Comparison of ENCODE assay signal across 2 cellular contexts in the genomic region with DNA sequence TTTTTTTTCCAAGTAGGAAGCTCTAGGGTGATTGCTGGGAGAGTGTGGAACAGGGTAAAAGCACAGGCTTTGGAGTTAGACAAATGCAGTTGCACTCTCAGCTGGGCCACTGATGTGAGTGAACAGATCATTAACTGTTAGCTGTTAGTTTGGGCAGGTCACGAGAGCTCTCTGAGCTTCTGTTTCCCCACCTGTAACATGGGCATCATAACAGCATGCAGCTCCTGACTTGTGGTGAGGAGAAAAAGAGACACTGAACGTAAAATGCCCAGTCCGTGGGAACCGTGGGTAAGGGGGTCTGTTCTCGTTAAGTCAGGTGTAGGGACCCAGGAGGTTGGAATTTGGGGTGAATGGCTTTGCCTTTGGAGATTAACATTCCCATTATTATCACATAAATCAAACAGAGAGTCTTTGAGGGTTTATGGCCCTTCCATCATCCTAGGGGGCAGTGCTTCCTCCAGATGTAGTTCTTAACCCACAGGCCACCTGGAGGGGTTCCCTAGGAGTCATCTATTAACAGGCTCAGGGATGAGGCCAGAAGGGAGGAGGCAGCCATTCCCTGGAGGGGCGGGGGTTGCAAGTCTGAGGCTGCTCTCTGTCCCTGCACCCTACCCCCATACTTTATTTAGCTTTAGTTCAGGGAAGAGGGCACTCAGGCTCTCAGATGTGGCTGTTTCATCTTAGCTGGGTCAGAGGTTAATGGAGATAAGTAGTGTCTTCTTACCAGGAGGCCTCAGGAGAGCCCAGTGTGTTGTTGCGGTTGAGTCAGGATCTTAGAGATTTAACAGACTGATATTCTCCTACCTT.
TF ChIP-seq lines count a peak whose summit lies in the region.

No MANE protein-coding gene starts in this region.

TF ChIP-seq in SK-N-SH, 30 proteins besides CTCF, POLR2A, EP300 and RAD21 (continued from another document):
- TF ChIP-seq PBX3 (IDR thresholded peaks at IDR 0.05), result no peak
- peak; percentile 34; the same call in 1 of the 2 replicates for TF ChIP-seq TCF12 (IDR thresholded peaks at IDR 0.05)

TF ChIP-seq in SK-N-SH treated with all-trans-retinoic acid at 6 μM for 48 hours, 23 proteins besides CTCF, POLR2A, EP300 and RAD21:
- TF ChIP-seq TSHZ2 (CRISPR knock-in tag; IDR thresholded peaks at IDR 0.05), result no peak
- no peak for TF ChIP-seq TCF4 (CRISPR knock-in tag; IDR thresholded peaks at IDR 0.05; ENCODE audit: borderline replicate concordance)
- no peak for TF ChIP-seq OSR1 (CRISPR knock-in tag; IDR thresholded peaks at IDR 0.05)
- TF ChIP-seq CSRNP3 (CRISPR knock-in tag; IDR thresholded peaks at IDR 0.05), result no peak
- TF ChIP-seq ZNF565 (CRISPR knock-in tag; conservative IDR thresholded peaks at IDR 0.05; ENCODE audit: low read depth), result no peak
- TF ChIP-seq, protein P1, sequence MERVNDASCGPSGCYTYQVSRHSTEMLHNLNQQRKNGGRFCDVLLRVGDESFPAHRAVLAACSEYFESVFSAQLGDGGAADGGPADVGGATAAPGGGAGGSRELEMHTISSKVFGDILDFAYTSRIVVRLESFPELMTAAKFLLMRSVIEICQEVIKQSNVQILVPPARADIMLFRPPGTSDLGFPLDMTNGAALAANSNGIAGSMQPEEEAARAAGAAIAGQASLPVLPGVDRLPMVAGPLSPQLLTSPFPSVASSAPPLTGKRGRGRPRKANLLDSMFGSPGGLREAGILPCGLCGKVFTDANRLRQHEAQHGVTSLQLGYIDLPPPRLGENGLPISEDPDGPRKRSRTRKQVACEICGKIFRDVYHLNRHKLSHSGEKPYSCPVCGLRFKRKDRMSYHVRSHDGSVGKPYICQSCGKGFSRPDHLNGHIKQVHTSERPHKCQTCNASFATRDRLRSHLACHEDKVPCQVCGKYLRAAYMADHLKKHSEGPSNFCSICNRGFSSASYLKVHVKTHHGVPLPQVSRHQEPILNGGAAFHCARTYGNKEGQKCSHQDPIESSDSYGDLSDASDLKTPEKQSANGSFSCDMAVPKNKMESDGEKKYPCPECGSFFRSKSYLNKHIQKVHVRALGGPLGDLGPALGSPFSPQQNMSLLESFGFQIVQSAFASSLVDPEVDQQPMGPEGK (CRISPR knock-in tag; IDR thresholded peaks at IDR 0.05; ENCODE audit: borderline replicate concordance), result no peak
- TF ChIP-seq, protein P2, sequence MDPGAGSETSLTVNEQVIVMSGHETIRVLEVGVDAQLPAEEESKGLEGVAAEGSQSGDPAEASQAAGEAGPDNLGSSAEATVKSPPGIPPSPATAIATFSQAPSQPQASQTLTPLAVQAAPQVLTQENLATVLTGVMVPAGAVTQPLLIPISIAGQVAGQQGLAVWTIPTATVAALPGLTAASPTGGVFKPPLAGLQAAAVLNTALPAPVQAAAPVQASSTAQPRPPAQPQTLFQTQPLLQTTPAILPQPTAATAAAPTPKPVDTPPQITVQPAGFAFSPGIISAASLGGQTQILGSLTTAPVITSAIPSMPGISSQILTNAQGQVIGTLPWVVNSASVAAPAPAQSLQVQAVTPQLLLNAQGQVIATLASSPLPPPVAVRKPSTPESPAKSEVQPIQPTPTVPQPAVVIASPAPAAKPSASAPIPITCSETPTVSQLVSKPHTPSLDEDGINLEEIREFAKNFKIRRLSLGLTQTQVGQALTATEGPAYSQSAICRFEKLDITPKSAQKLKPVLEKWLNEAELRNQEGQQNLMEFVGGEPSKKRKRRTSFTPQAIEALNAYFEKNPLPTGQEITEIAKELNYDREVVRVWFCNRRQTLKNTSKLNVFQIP (CRISPR knock-in tag; IDR thresholded peaks at IDR 0.05; ENCODE audit: borderline replicate concordance, low read depth), result no peak
- TF ChIP-seq ISL1 (CRISPR knock-in tag; IDR thresholded peaks at IDR 0.05), result no peak
- TF ChIP-seq PPARA (CRISPR knock-in tag; IDR thresholded peaks at IDR 0.05; ENCODE audit: borderline replicate concordance), result no peak
- no peak for TF ChIP-seq ZC3H10 (CRISPR knock-in tag; IDR thresholded peaks at IDR 0.05)
- no peak for TF ChIP-seq GLIS3 (CRISPR knock-in tag; IDR thresholded peaks at IDR 0.05)
- no peak for TF ChIP-seq BACH2 (CRISPR knock-in tag; IDR thresholded peaks at IDR 0.05; ENCODE audit: borderline replicate concordance)
- no peak for TF ChIP-seq ZNF8 (CRISPR knock-in tag; IDR thresholded peaks at IDR 0.05)
- no peak for TF ChIP-seq ESRRG (CRISPR knock-in tag; IDR thresholded peaks at IDR 0.05)
- TF ChIP-seq SNAI2 (CRISPR knock-in tag; IDR thresholded peaks at IDR 0.05), result no peak
- TF ChIP-seq ARNTL (CRISPR knock-in tag; IDR thresholded peaks at IDR 0.05; ENCODE audit: borderline replicate concordance, low read depth), result no peak
- no peak for TF ChIP-seq ZNF70 (CRISPR knock-in tag; IDR thresholded peaks at IDR 0.05)
- no peak for TF ChIP-seq TOX (CRISPR knock-in tag; IDR thresholded peaks at IDR 0.05; ENCODE audit: borderline replicate concordance)
- TF ChIP-seq, protein P3, sequence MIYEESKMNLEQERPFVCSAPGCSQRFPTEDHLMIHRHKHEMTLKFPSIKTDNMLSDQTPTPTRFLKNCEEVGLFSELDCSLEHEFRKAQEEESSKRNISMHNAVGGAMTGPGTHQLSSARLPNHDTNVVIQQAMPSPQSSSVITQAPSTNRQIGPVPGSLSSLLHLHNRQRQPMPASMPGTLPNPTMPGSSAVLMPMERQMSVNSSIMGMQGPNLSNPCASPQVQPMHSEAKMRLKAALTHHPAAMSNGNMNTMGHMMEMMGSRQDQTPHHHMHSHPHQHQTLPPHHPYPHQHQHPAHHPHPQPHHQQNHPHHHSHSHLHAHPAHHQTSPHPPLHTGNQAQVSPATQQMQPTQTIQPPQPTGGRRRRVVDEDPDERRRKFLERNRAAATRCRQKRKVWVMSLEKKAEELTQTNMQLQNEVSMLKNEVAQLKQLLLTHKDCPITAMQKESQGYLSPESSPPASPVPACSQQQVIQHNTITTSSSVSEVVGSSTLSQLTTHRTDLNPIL (CRISPR knock-in tag; IDR thresholded peaks at IDR 0.05; ENCODE audit: low read depth), result no peak
- no peak for TF ChIP-seq CSDC2 (CRISPR knock-in tag; IDR thresholded peaks at IDR 0.05)
TF ChIP-seq in SK-N-SH treated with all-trans-retinoic acid at 6 μM for 48 hours: peak in this region for 0.
